In the genomic region with DNA sequence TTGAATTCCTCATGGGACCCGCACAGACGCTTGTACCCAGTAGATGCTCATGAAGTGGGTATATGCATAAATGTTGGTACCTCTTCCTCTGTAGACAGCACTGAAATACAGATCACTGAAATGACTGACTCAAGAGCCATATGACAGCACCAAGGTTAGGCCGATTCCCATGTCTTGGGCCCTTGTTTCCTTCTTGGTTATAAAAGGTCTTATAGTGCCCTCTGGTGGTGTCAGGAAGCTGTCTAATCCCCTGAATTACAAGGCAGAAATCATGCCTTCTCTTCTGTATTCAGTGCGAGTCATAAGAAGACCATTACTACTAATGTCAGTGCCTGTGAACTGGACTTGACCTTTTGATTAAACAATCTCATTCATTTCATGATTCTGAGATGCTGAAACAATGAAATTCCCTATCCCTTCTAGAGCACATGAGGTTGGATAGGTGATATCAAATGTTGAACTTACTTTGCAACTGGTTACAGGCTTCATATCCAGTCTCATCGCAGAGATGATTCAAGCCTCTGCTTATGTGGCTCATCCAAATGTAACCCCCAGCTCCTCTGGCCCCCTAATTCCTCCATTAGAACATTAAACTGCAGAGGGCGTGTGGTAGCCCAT, we compare ENCODE assay signal across 8 cellular contexts. TPM values are rescaled to one million over a fixed set of nuclear protein-coding genes. Genes with fewer than 3 reads are reported as not detected.
DNase-seq lines count a peak whose midpoint lies in the region; ATAC-seq, FAIRE-seq and TF ChIP-seq lines count a peak whose summit lies in the region.

No MANE protein-coding gene starts in this region.

- H3K27me3 Mint-ChIP-seq in stimulated activated naive CD8-positive, alpha-beta T cell treated with anti-CD3 and anti-CD28 coated beads, Interleukin-15, amount 100 ng/mL, for 72 hours: no peaks in the 10 kb centered on the region

- peak overlapping the region in 1 of 2 donors; percentile 20 for H3K27ac Mint-ChIP-seq in stimulated activated naive CD8-positive, alpha-beta T cell treated with anti-CD3 and anti-CD28 coated beads, Interleukin-15, amount 100 ng/mL, for 72 hours

- H3K4me3 Mint-ChIP-seq in stimulated activated naive CD8-positive, alpha-beta T cell treated with anti-CD3 and anti-CD28 coated beads, Interleukin-15, amount 100 ng/mL, for 72 hours: no peak overlapping the region

- H3K4me1 Mint-ChIP-seq in stimulated activated naive CD8-positive, alpha-beta T cell treated with anti-CD3 and anti-CD28 coated beads, Interleukin-15, amount 100 ng/mL, for 72 hours: peaks cover 56% of the 10 kb centered on the region

- peak; percentile 5 for DNase-seq in NCI-H2196 treated with DMSO at 0.1 percent for 48 hours (lab: John Stamatoyannopoulos, UW; ENCODE audit: unreplicated experiment)
- peak in 2 of 10 donors; percentile 47 to 74 for DNase-seq in dorsolateral prefrontal cortex
- peak; percentile 74 to 84 for DNase-seq in lung microvascular endothelial cell (ENCODE audit: low read depth in 2 of 2)
- peak; percentile 60 to 69 for DNase-seq in stimulated activated naive CD8-positive, alpha-beta T cell treated with anti-CD3 and anti-CD28 coated beads, Interleukin-15, amount 100 ng/mL, for 72 hours

- H3K27me3 ChIP-seq in dorsolateral prefrontal cortex: no peaks in the 10 kb centered on the region

- no peaks in the 10 kb centered on the region for H3K9me3 Mint-ChIP-seq in stimulated activated naive CD8-positive, alpha-beta T cell treated with anti-CD3 and anti-CD28 coated beads, Interleukin-15, amount 100 ng/mL, for 72 hours

- TF ChIP-seq CTCF in VCaP (conservative IDR thresholded peaks at IDR 0.05): peak; percentile 74
- peak; percentile 74 to 95 (median 87) for TF ChIP-seq CTCF in dorsolateral prefrontal cortex (IDR thresholded peaks at IDR 0.05 in 54 of 56, conservative IDR thresholded peaks at IDR 0.05 in 2 of 56; ENCODE audit: low read depth in 1 of 56, partially characterized antibody in 56 of 56)

- intact Hi-C loops in dorsolateral prefrontal cortex (cut with DNase I): loop anchor here (2.0 to 5.0 kb wide), 3 partner anchors 167 to 298 kb away; no protein-coding TSS in a partner anchor

- peak; percentile 45 for ATAC-seq in HG02884 (IDR thresholded peaks at IDR 0.05; ENCODE audit: unreplicated experiment)
- peak; percentile 92 for ATAC-seq in stimulated activated naive CD8-positive, alpha-beta T cell treated with anti-CD3 and anti-CD28 coated beads, Interleukin-15, amount 100 ng/mL, for 72 hours
- ATAC-seq in HG03196 (IDR thresholded peaks at IDR 0.05; ENCODE audit: unreplicated experiment): no peak

- no peak overlapping the region for H3K27ac ChIP-seq in VCaP
- peak overlapping the region; percentile 7 to 93 (median 81) for H3K27ac ChIP-seq in dorsolateral prefrontal cortex

- FAIRE-seq in G401.6 (lab: Jason Lieb, UNC): peak; percentile 81

- no peak overlapping the region for H3K4me3 ChIP-seq in dorsolateral prefrontal cortex

RNA-seq across cellular contexts. Expression of gene SPATA13, which starts 59.7 kb away (rescaled TPM):
- 100 to 1,000 TPM in 2 of 120 experiments, 10 to 100 TPM in 118; 12.1 to 112 (median 36.5) TPM for total RNA-seq in dorsolateral prefrontal cortex
- total RNA-seq in lung microvascular endothelial cell: 0.99 and 3.3 TPM in 2 replicates
